Comparison of ENCODE assay signal across 34 cellular contexts in the genomic region with DNA sequence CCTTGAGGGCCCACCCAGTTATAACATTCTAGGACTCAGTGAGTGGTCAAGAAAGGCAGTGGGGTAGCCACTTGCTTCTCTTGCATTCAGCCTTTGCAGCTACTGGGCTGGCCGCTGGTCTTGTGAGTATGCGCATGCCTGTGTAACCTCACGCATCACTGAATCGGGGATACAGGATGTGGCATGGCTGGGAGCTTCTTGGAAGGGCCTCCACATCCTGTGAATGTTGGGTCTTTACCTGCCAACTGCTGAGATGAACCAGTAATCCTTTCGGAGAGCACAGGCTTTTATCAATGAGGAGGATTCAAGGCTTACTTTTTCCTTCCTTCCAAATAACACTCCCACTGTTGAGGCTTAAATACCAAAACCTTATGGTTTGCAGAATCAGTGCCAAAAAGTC.
DNase-seq lines count a peak whose midpoint lies in the region; ATAC-seq, FAIRE-seq and TF ChIP-seq lines count a peak whose summit lies in the region.
"Had no signal": no experiment of that assay in that cellular context is flagged by ENCODE, and none has a peak within 500 bp of the region (broad histone marks: within the 10 kb centered on the region; RNA-seq: fewer than 3 reads in every experiment).

No MANE protein-coding gene starts in this region.

- TF ChIP-seq POLR2A in adrenal gland (IDR thresholded peaks at IDR 0.05), result no peak

- intact Hi-C loops in adrenal gland (cut with DNase I), result no loop called here

- H3K36me3 ChIP-seq in endodermal cell (ENCODE audit: control insufficient read depth, insufficient read depth, low read length) (peaks cover 5% of the 10 kb centered on the region), adrenal gland (replicated peaks in 1 of 2) (no peaks in the 10 kb centered on the region)
- H3K36me3 ChIP-seq: esophagus muscularis mucosa, gastroesophageal sphincter, tibial artery had no signal

- peaks cover 11% of the 10 kb centered on the region for H3K36me3 Mint-ChIP-seq in endodermal cell (ENCODE audit: low read depth)
- H3K36me3 Mint-ChIP-seq: naive thymus-derived CD4-positive, alpha-beta T cell had no signal

- H3K27me3 ChIP-seq in endodermal cell (ENCODE audit: control insufficient read depth, insufficient read depth, low read length, poor library complexity, severe bottlenecking) (no peaks in the 10 kb centered on the region), adrenal gland (no peaks in the 10 kb centered on the region)
- H3K27me3 ChIP-seq: body of pancreas, esophagus muscularis mucosa, gastroesophageal sphincter, tibial artery had no signal

- no peak for TF ChIP-seq CTCF in endodermal cell (conservative IDR thresholded peaks at IDR 0.05)
- TF ChIP-seq CTCF in adrenal gland (IDR thresholded peaks at IDR 0.05), result no peak

- H3K4me3 ChIP-seq in endodermal cell (ENCODE audit: low read length) (no peak overlapping the region), adrenal gland (no peak overlapping the region)
- H3K4me3 ChIP-seq: body of pancreas, esophagus muscularis mucosa, gastroesophageal sphincter, GM23248, SK-N-MC, tibial artery had no signal

- peaks cover 30% of the 10 kb centered on the region for H3K4me1 Mint-ChIP-seq in endodermal cell
- H3K4me1 Mint-ChIP-seq: central memory CD8-positive, alpha-beta T cell; IgD-negative memory B cell had no signal

- no peaks in the 10 kb centered on the region for H3K27me3 Mint-ChIP-seq in endodermal cell (ENCODE audit: insufficient read depth)
- H3K27me3 Mint-ChIP-seq: activated B cell treated with CpG ODN at 0.5 μM for 24 hours; activated CD4-positive, alpha-beta T cell treated with anti-CD3 and anti-CD28 coated beads, Interleukin-2, amount 10 ng/mL, durations not matched to agents 7 days and 5 days; IgD-negative memory B cell had no signal

- no peak overlapping the region for H3K9ac ChIP-seq in endodermal cell (ENCODE audit: extremely low read depth, low read length, poor library complexity, severe bottlenecking)
- H3K9ac ChIP-seq: GM23248 had no signal

- WGBS in endodermal cell (ENCODE audit: insufficient coverage in 1 of 2, insufficient read length in 1 of 2), 2 experiments, result 73 to 85% methylated on average over 3 to 5 of the region's 5 CpGs
- WGBS in adrenal gland, 4 donors, result 92 to 98% (median 93%) methylated on average over 5 of the region's 5 CpGs

- peaks cover 3% of the 10 kb centered on the region for H3K9me3 Mint-ChIP-seq in endodermal cell
- H3K9me3 Mint-ChIP-seq: activated B cell treated with CpG ODN at 0.5 μM for 24 hours; activated T-cell treated with anti-CD3 and anti-CD28 coated beads, Interleukin-2, amount 50 U/mL, for 24 hours; central memory CD8-positive, alpha-beta T cell; HFFc6 had no signal

- H3K27ac Mint-ChIP-seq in endodermal cell, result no peak overlapping the region
- H3K27ac Mint-ChIP-seq: activated B cell treated with CpG ODN at 0.5 μM for 24 hours; activated CD4-positive, alpha-beta T cell treated with anti-CD3 and anti-CD28 coated beads, Interleukin-2, amount 10 ng/mL, durations not matched to agents 7 days and 5 days; activated T-cell treated with anti-CD3 and anti-CD28 coated beads, Interleukin-2, amount 50 U/mL, for 24 hours; HFFc6; IgD-negative memory B cell; naive thymus-derived CD4-positive, alpha-beta T cell had no signal

- FAIRE-seq in RCC 7860 (lab: Jason Lieb, UNC), result no peak
- FAIRE-seq: A204.1, endometrium, G401.6, keratinocyte had no signal

- no peak for ATAC-seq in GM21367 (IDR thresholded peaks at IDR 0.05; ENCODE audit: unreplicated experiment)
- ATAC-seq: body of pancreas; gastroesophageal sphincter; left ventricle myocardium superior; naive thymus-derived CD4-positive, alpha-beta T cell had no signal

- H3K27ac ChIP-seq in endodermal cell (ENCODE audit: low read depth, low read length) (no peak overlapping the region), adrenal gland (no peak overlapping the region)
- H3K27ac ChIP-seq: esophagus muscularis mucosa, gastroesophageal sphincter, GM23248, SK-N-MC, tibial artery had no signal

- H3K4me3 Mint-ChIP-seq in endodermal cell, result no peak overlapping the region
- H3K4me3 Mint-ChIP-seq: activated B cell treated with CpG ODN at 0.5 μM for 24 hours; activated CD4-positive, alpha-beta T cell treated with anti-CD3 and anti-CD28 coated beads, Interleukin-2, amount 10 ng/mL, durations not matched to agents 7 days and 5 days; activated T-cell treated with anti-CD3 and anti-CD28 coated beads, Interleukin-2, amount 50 U/mL, for 24 hours; central memory CD8-positive, alpha-beta T cell; HFFc6; IgD-negative memory B cell; naive thymus-derived CD4-positive, alpha-beta T cell had no signal

- DNase-seq in EL, result peak; percentile 12
- peak; percentile 21 for DNase-seq in RCC 7860 (ENCODE audit: low spot score)
- peak; percentile 53 for DNase-seq in endodermal cell
- peak; percentile 65 for DNase-seq in islet precursor cell
- no peak for DNase-seq in adrenal gland
- DNase-seq in middle frontal gyrus (ENCODE audit: extremely low spot score, low spot score), result no peak
- DNase-seq in NCI-H524 treated with DMSO at 0.1 percent for 48 hours (lab: John Stamatoyannopoulos, UW), result no peak
- DNase-seq: activated B cell treated with CpG ODN at 0.5 μM for 24 hours; activated CD4-positive, alpha-beta T cell treated with anti-CD3 and anti-CD28 coated beads, Interleukin-2, amount 10 ng/mL, durations not matched to agents 7 days and 5 days; activated effector memory CD4-positive, alpha-beta T cell treated with anti-CD3 and anti-CD28 coated beads, Interleukin-2, amount 50 U/mL, for 16 hours; activated T-cell treated with anti-CD3 and anti-CD28 coated beads, Interleukin-2, amount 50 U/mL, for 24 hours; dermis blood vessel endothelial cell; GM23248; HFFc6; hippocampal formation; left ventricle myocardium superior; midbrain; naive thymus-derived CD4-positive, alpha-beta T cell; NCI-H1048; nucleus accumbens; stimulated activated CD4-positive, alpha-beta T cell treated with anti-CD3 and anti-CD28 coated beads, Interleukin-15, amount 100 ng/mL, for 24 hours; stimulated activated CD4-positive, alpha-beta T cell treated with anti-CD3 and anti-CD28 coated beads, Interleukin-4, amount 100 ng/mL, for 4 hours; tibial artery had no signal

- H3K9me3 ChIP-seq in endodermal cell (ENCODE audit: control insufficient read depth, low read length) (no peaks in the 10 kb centered on the region), adrenal gland (replicated peaks in 1 of 3) (no peaks in the 10 kb centered on the region)
- H3K9me3 ChIP-seq: body of pancreas, esophagus muscularis mucosa, gastroesophageal sphincter, tibial artery had no signal

- H3K4me1 ChIP-seq in endodermal cell (ENCODE audit: control insufficient read depth, insufficient read depth, low read length), result peaks cover 15% of the 10 kb centered on the region
- peaks cover 11 to 18% of the 10 kb centered on the region in 2 donors for H3K4me1 ChIP-seq in adrenal gland (replicated peaks in 1 of 2)

Comparison
In these comparisons a context has a peak if more than half of its experiments do, and no peak if none do; other contexts are left out.
1. DNase-seq: peak in EL (single experiment), RCC 7860 (single experiment), endodermal cell (single experiment) and islet precursor cell (single experiment); none in adrenal gland (0 of 7), middle frontal gyrus (single experiment) and NCI-H524 treated with DMSO at 0.1 percent for 48 hours (single experiment).